ENCODE assay signal across 21 cellular contexts in genomic region chr6:87826376-87826775, GRCh38.
"Had no signal": no experiment of that assay in that cellular context is flagged by ENCODE, and none has a peak within 500 bp of the region (broad histone marks: within the 10 kb centered on the region; RNA-seq: fewer than 3 reads in every experiment).

No MANE protein-coding gene starts in this region.

- H3K36me3 Mint-ChIP-seq: activated naive CD4-positive, alpha-beta T cell treated with anti-CD3 and anti-CD28 coated beads, Interleukin-2, amount 50 U/mL, for 72 hours; WTC11 had no signal

- FAIRE-seq: colon, keratinocyte, small intestine, TTC549 had no signal

- H3K9me3 ChIP-seq: body of pancreas, prostate gland, stomach, thoracic aorta, upper lobe of right lung had no signal

- H3K4me3 ChIP-seq: body of pancreas, prostate gland, stomach, thoracic aorta, upper lobe of right lung had no signal

- H3K4me1 ChIP-seq: body of pancreas, prostate gland, stomach had no signal

- H3K4me3 Mint-ChIP-seq: activated CD8-positive, alpha-beta T cell treated with anti-CD3 and anti-CD28 coated beads for 36 hours; activated T-cell treated with anti-CD3 and anti-CD28 coated beads, Interleukin-2, amount 50 U/mL, for 4 hours; WTC11 had no signal

- DNase-seq: activated CD4-positive, alpha-beta T cell treated with anti-CD3 and anti-CD28 coated beads for 4 hours; activated CD8-positive, alpha-beta T cell treated with anti-CD3 and anti-CD28 coated beads for 36 hours; activated gamma-delta T cell; activated T-cell treated with anti-CD3 and anti-CD28 coated beads, Interleukin-2, amount 50 U/mL, for 4 hours; body of pancreas; caudate nucleus; hippocampal formation; right cardiac atrium; small intestine; stimulated activated CD4-positive, alpha-beta T cell treated with anti-CD3 and anti-CD28 coated beads, Interleukin-4, amount 100 ng/mL, for 4 hours; stomach; T-helper 2 cell; upper lobe of right lung had no signal

- H3K27ac ChIP-seq: body of pancreas, prostate gland, stomach, thoracic aorta, upper lobe of right lung had no signal

- H3K9me3 Mint-ChIP-seq: activated CD8-positive, alpha-beta T cell treated with anti-CD3 and anti-CD28 coated beads for 36 hours; activated naive CD4-positive, alpha-beta T cell treated with anti-CD3 and anti-CD28 coated beads, Interleukin-2, amount 50 U/mL, for 72 hours; activated T-cell treated with anti-CD3 and anti-CD28 coated beads, Interleukin-2, amount 50 U/mL, for 4 hours; WTC11 had no signal

- H3K27ac Mint-ChIP-seq: activated CD8-positive, alpha-beta T cell treated with anti-CD3 and anti-CD28 coated beads for 36 hours; activated naive CD4-positive, alpha-beta T cell treated with anti-CD3 and anti-CD28 coated beads, Interleukin-2, amount 50 U/mL, for 72 hours; WTC11 had no signal

- ATAC-seq: body of pancreas, esophagus mucosa, WTC11 had no signal

- H3K36me3 ChIP-seq: prostate gland, stomach, thoracic aorta, upper lobe of right lung had no signal

- H3K27me3 ChIP-seq: body of pancreas, stomach, upper lobe of right lung had no signal

- H3K4me1 Mint-ChIP-seq: WTC11 had no signal
